In genomic region chr21:34201441-34201838, GRCh38 we compare ENCODE assay signal across 8 cellular contexts.
DNase-seq lines count a peak whose midpoint lies in the region; ATAC-seq and TF ChIP-seq lines count a peak whose summit lies in the region.

No MANE protein-coding gene starts in this region.

- H3K36me3 Mint-ChIP-seq in activated CD4-positive, alpha-beta T cell treated with anti-CD3 and anti-CD28 coated beads for 36 hours (ENCODE audit: low read depth): no peaks in the 10 kb centered on the region

- H3K27ac Mint-ChIP-seq in activated CD4-positive, alpha-beta T cell treated with anti-CD3 and anti-CD28 coated beads for 36 hours: peak overlapping the region; percentile 86

- TF ChIP-seq RAD21 in liver (IDR thresholded peaks at IDR 0.05): no peak

- POLR2A ChIA-PET in activated CD4-positive, alpha-beta T cell treated with anti-CD3 and anti-CD28 coated beads for 36 hours (lab: Charles Lee): interaction anchor here (1.2 to 1.5 kb wide), 2 partner anchors 72 to 253 kb away, joined by 4 read pairs; no protein-coding TSS in a partner anchor

- peak overlapping the region; percentile 84 to 85 for H3K27ac ChIP-seq in ascending aorta
- H3K27ac ChIP-seq in liver (ENCODE audit: low read depth in 1 of 2, low read length in 2 of 2): peak overlapping the region; percentile 73 to 82
- peak overlapping the region; percentile 39 for H3K27ac ChIP-seq in suprapubic skin

- intact Hi-C loops in activated CD4-positive, alpha-beta T cell treated with anti-CD3 and anti-CD28 coated beads for 36 hours (cut with DNase I, micrococcal nuclease): loop anchor here (5.0 kb wide), 2 partner anchors 69 to 124 kb away; no protein-coding TSS in a partner anchor
- intact Hi-C loops in ascending aorta (cut with DNase I): loop anchor here (1.0 to 5.0 kb wide), 5 partner anchors 15 to 279 kb away; no protein-coding TSS in a partner anchor

- peaks cover 43% of the 10 kb centered on the region for H3K4me1 Mint-ChIP-seq in activated CD4-positive, alpha-beta T cell treated with anti-CD3 and anti-CD28 coated beads for 36 hours

- H3K4me3 ChIP-seq in ascending aorta (peak overlapping the region; percentile 59 to 68), liver (ENCODE audit: low read depth in 1 of 3, low read length in 3 of 3) (peak overlapping the region; percentile 16 to 53 (median 53)), suprapubic skin (peak overlapping the region; percentile 48)

- CTCF ChIA-PET in activated CD4-positive, alpha-beta T cell treated with anti-CD3 and anti-CD28 coated beads for 36 hours (lab: Charles Lee): interaction anchor here (1.0 to 1.9 kb wide), 11 partner anchors 10 to 277 kb away, joined by 3 to 13 read pairs (median 5); no protein-coding TSS in a partner anchor

- H3K4me3 Mint-ChIP-seq in activated CD4-positive, alpha-beta T cell treated with anti-CD3 and anti-CD28 coated beads for 36 hours: peak overlapping the region; percentile 70

- peak overlapping the region in 1 of 2 donors; percentile 15 for H3K9ac ChIP-seq in liver (ENCODE audit: low read depth in 1 of 2, low read length in 2 of 2)

- WGBS in liver: 24% methylated on average over 7 of the region's 7 CpGs
- 29% methylated on average over 7 of the region's 7 CpGs for WGBS in suprapubic skin

- ATAC-seq in activated CD4-positive, alpha-beta T cell treated with anti-CD3 and anti-CD28 coated beads for 36 hours: no peak
- ATAC-seq in GM21423 (IDR thresholded peaks at IDR 0.05; ENCODE audit: unreplicated experiment) (no peak), GM19035 (IDR thresholded peaks at IDR 0.05; ENCODE audit: unreplicated experiment) (no peak)

- H3K9me3 Mint-ChIP-seq in activated CD4-positive, alpha-beta T cell treated with anti-CD3 and anti-CD28 coated beads for 36 hours (ENCODE audit: low read depth): no peaks in the 10 kb centered on the region

- no peak for TF ChIP-seq EP300 in suprapubic skin (IDR thresholded peaks at IDR 0.05)

- no peaks in the 10 kb centered on the region for H3K9me3 ChIP-seq in ascending aorta
- H3K9me3 ChIP-seq in liver (ENCODE audit: control insufficient read depth in 4 of 4, low read length in 3 of 4): no peaks in the 10 kb centered on the region
- no peaks in the 10 kb centered on the region for H3K9me3 ChIP-seq in suprapubic skin

- H3K4me1 ChIP-seq in ascending aorta: peaks cover 0 to 45% of the 10 kb centered on the region in 2 donors
- H3K4me1 ChIP-seq in liver (ENCODE audit: control insufficient read depth in 4 of 4, insufficient read depth in 4 of 4, low read length in 3 of 4): peaks cover 1 to 16% (median 10%) of the 10 kb centered on the region in 4 donors
- H3K4me1 ChIP-seq in suprapubic skin: peaks cover 20% of the 10 kb centered on the region

- peaks cover 3% of the 10 kb centered on the region for H3K27me3 Mint-ChIP-seq in activated CD4-positive, alpha-beta T cell treated with anti-CD3 and anti-CD28 coated beads for 36 hours

- TF ChIP-seq CTCF in ascending aorta (IDR thresholded peaks at IDR 0.05): no peak
- no peak for TF ChIP-seq CTCF in liver (IDR thresholded peaks at IDR 0.05; ENCODE audit: low read depth, low read length, missing input control)
- no peak for TF ChIP-seq CTCF in suprapubic skin (IDR thresholded peaks at IDR 0.05)

- H3K27me3 ChIP-seq in ascending aorta (no peaks in the 10 kb centered on the region), liver (ENCODE audit: control insufficient read depth in 4 of 4, insufficient read depth in 4 of 4, low read length in 3 of 4) (no peaks in the 10 kb centered on the region), suprapubic skin (no peaks in the 10 kb centered on the region)

- DNase-seq in activated CD4-positive, alpha-beta T cell treated with anti-CD3 and anti-CD28 coated beads for 36 hours: no peak
- no peak for DNase-seq in activated CD4-positive, alpha-beta T cell treated with anti-CD3 and anti-CD28 coated beads for 48 hours
- DNase-seq in ascending aorta (ENCODE audit: low spot score in 2 of 2) (no peak), suprapubic skin (ENCODE audit: low spot score in 2 of 2) (no peak), OCI-M2 (lab: John Stamatoyannopoulos, UW; ENCODE audit: unreplicated experiment) (no peak)

- H3K36me3 ChIP-seq in ascending aorta: no peaks in the 10 kb centered on the region
- H3K36me3 ChIP-seq in liver (ENCODE audit: control insufficient read depth in 4 of 4, insufficient read depth in 3 of 4, low read depth in 1 of 4, low read length in 3 of 4): no peaks in the 10 kb centered on the region
- no peaks in the 10 kb centered on the region for H3K36me3 ChIP-seq in suprapubic skin

- no peak for TF ChIP-seq POLR2A in suprapubic skin (IDR thresholded peaks at IDR 0.05)

TF ChIP-seq in liver, 16 proteins besides CTCF, POLR2A, EP300 and RAD21:
- TF ChIP-seq NR2F2 (IDR thresholded peaks at IDR 0.05): no peak
- no peak for TF ChIP-seq YY1 (IDR thresholded peaks at IDR 0.05)
- TF ChIP-seq FOXA1 (IDR thresholded peaks at IDR 0.05): no peak
- no peak for TF ChIP-seq TAF1 (conservative IDR thresholded peaks at IDR 0.05)
- TF ChIP-seq ATF3 (IDR thresholded peaks at IDR 0.05): no peak
- no peak for TF ChIP-seq HNF4A (conservative IDR thresholded peaks at IDR 0.05)
